8 cellular contexts compared by ENCODE assay signal in the genomic region with DNA sequence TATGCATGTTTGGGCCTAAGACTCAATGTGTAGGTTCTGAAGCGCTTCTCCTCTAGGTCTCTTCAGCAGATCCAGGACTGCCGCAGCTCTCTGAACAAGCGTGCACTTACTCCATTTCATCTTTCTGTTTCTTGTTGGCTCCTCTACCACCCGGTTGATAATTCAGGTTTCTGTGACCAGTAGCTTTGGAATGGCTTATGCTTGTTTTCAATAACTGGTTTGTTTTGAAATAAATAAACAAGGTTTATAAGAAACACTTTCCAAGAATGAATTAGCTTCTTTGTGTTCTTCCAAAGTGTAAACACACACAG. TPM values are rescaled to one million over a fixed set of nuclear protein-coding genes. Genes with fewer than 3 reads are reported as not detected.
DNase-seq lines count a peak whose midpoint lies in the region; ATAC-seq and TF ChIP-seq lines count a peak whose summit lies in the region.

No MANE protein-coding gene starts in this region.

- H3K4me3 ChIP-seq in mammary epithelial cell (replicated peaks in 1 of 3; ENCODE audit: insufficient read depth in 1 of 3, low read depth in 2 of 3, low read length in 3 of 3) = peak overlapping the region; percentile 64 to 97 (median 92)
- H3K4me3 ChIP-seq in mononuclear cell (ENCODE audit: low read length) = peak overlapping the region; percentile 85

- CTCF ChIA-PET in mammary epithelial cell (lab: Charles Lee; ENCODE audit: low non-redundant PET) = no interaction called here

- no TSS peak for BruUV-seq in mammary epithelial cell (replicated peaks; lab: Mats Ljungman, UMichigan)

- no peaks in the 10 kb centered on the region for H3K36me3 ChIP-seq in mammary epithelial cell (ENCODE audit: insufficient read depth, low read length)

- H3K4me1 ChIP-seq in mammary epithelial cell (ENCODE audit: insufficient read depth, low read length) = no peaks in the 10 kb centered on the region
- peaks cover 20% of the 10 kb centered on the region for H3K4me1 ChIP-seq in mononuclear cell (ENCODE audit: insufficient read depth, low read length)

- WGBS in mammary epithelial cell (ENCODE audit: low coverage, missing lambda C conversion rate) = 0% methylated on average over 4 of the region's 4 CpGs

- dilution Hi-C loops in mammary epithelial cell (cut with HindIII; ENCODE audit: low sequenced_read_pairs) = no loop called here

- H2AFZ ChIP-seq in mammary epithelial cell (ENCODE audit: low read depth, low read length) = peak overlapping the region; percentile 92

- peak; percentile 67 for DNase-seq in A172 (ENCODE audit: low spot score)
- no peak for DNase-seq in mammary epithelial cell
- DNase-seq in OCI-M1 (lab: John Stamatoyannopoulos, UW) = no peak
- no peak for DNase-seq in AG08396 (ENCODE audit: low spot score)

- H3K27me3 ChIP-seq in mammary epithelial cell (ENCODE audit: insufficient read depth, low read length) (no peaks in the 10 kb centered on the region), mononuclear cell (ENCODE audit: insufficient read depth, low read length) (no peaks in the 10 kb centered on the region)

- H3K79me2 ChIP-seq in mammary epithelial cell (ENCODE audit: insufficient read depth, low read length) = peaks cover 31% of the 10 kb centered on the region

- peak overlapping the region; percentile 89 for H3K4me2 ChIP-seq in mammary epithelial cell (ENCODE audit: insufficient read depth, low read depth, low read length)

- ATAC-seq in HG03135 (IDR thresholded peaks at IDR 0.05; ENCODE audit: unreplicated experiment) (peak; percentile 35), GM21515 (IDR thresholded peaks at IDR 0.05; ENCODE audit: unreplicated experiment) (no peak), HG03432 (IDR thresholded peaks at IDR 0.05; ENCODE audit: unreplicated experiment) (no peak)

- no peaks in the 10 kb centered on the region for H4K20me1 ChIP-seq in mammary epithelial cell (ENCODE audit: insufficient read depth, low read length)

- H3K9me3 ChIP-seq in mammary epithelial cell (replicated peaks; ENCODE audit: insufficient read depth, low read length) (no peaks in the 10 kb centered on the region), mononuclear cell (ENCODE audit: low read depth, low read length) (no peaks in the 10 kb centered on the region)

- peak overlapping the region; percentile 74 for H3K9ac ChIP-seq in mammary epithelial cell (ENCODE audit: insufficient read depth, low read length)

- intact Hi-C loops in mammary epithelial cell (cut with micrococcal nuclease) = loop anchor here (1.0 kb wide), 1 partner anchor 58 kb away; no protein-coding TSS in a partner anchor

- H3K27ac ChIP-seq in mammary epithelial cell (ENCODE audit: insufficient read depth, low read depth, low read length) = peak overlapping the region; percentile 72

- in situ Hi-C loops in mammary epithelial cell (cut with MboI; ENCODE audit: low sequenced_read_pairs in 2 of 2) = no loop called here

- no peak for TF ChIP-seq CTCF in mammary epithelial cell (conservative IDR thresholded peaks at IDR 0.05 in 1 of 2, IDR thresholded peaks at IDR 0.05 in 1 of 2; ENCODE audit: extremely low read depth in 1 of 2, insufficient read depth in 1 of 2, low read depth in 1 of 2, low read length in 2 of 2)

RNA-seq across cellular contexts. Expression of gene MDFIC, which starts 1.5 kb away (rescaled TPM):
- total RNA-seq in A172 (2014; rRNA removed; shearing (Covaris generic)) = 25.2 and 37.7 TPM in 2 replicates
- total RNA-seq in mammary epithelial cell (10 to 100 TPM; 18.4 to 21.0 TPM), mononuclear cell (30.5 TPM)
- polyA plus RNA-seq in mammary epithelial cell = 12.5 TPM
- polyA minus RNA-seq in mammary epithelial cell = 11.4 TPM
